Comparison of ENCODE assay signal across 8 cellular contexts in genomic region chr2:9548506-9548905, GRCh38. TPM values are rescaled to one million over a fixed set of nuclear protein-coding genes. Genes with fewer than 3 reads are reported as not detected.
A peak's percentile ranks its signal among the peaks of the same experiment; 100 is the strongest.
DNase-seq lines count a peak whose midpoint lies in the region; ATAC-seq and TF ChIP-seq lines count a peak whose summit lies in the region.

No MANE protein-coding gene starts in this region.

- peaks cover 93% of the 10 kb centered on the region for H3K4me1 ChIP-seq in CD4-positive, alpha-beta memory T cell (ENCODE audit: insufficient read depth, low read length)

- peak overlapping the region in 7 of 8 donors; percentile 43 to 84 (median 61) for H3K4me3 Mint-ChIP-seq in CD4-positive, alpha-beta memory T cell

- H3K4me1 Mint-ChIP-seq in CD4-positive, alpha-beta memory T cell = peaks cover 46 to 83% (median 67%) of the 10 kb centered on the region in 4 donors

- H3K27ac ChIP-seq in CD4-positive, alpha-beta memory T cell (ENCODE audit: low read depth, low read length) = peak overlapping the region; percentile 1

- CTCF ChIA-PET in CD4-positive, alpha-beta memory T cell (lab: Charles Lee; ENCODE audit: partially characterized antibody) = interaction anchor here (1.1 kb wide), 1 partner anchor 188 kb away, joined by 3 read pairs; no protein-coding TSS in a partner anchor

- no peaks in the 10 kb centered on the region for H3K36me3 ChIP-seq in CD4-positive, alpha-beta memory T cell (ENCODE audit: insufficient read depth, low read length)

- intact Hi-C loops in CD4-positive, alpha-beta memory T cell (cut with micrococcal nuclease) = no loop called here

- H3K27me3 Mint-ChIP-seq in CD4-positive, alpha-beta memory T cell = no peaks in the 10 kb centered on the region

- ATAC-seq in HG03457 (IDR thresholded peaks at IDR 0.05; ENCODE audit: unreplicated experiment) = peak; percentile 38

- no peak overlapping the region for H3K4me3 ChIP-seq in CD4-positive, alpha-beta memory T cell (ENCODE audit: low read length in 2 of 2)
- no peak overlapping the region for H3K4me3 ChIP-seq in choroid plexus epithelial cell (ENCODE audit: low read depth, low read length)

- TF ChIP-seq CTCF in GM20000 (IDR thresholded peaks at IDR 0.05; ENCODE audit: extremely low read depth, missing control alignments) = no peak
- TF ChIP-seq CTCF in choroid plexus epithelial cell (conservative IDR thresholded peaks at IDR 0.05; ENCODE audit: low read depth, low read length) = no peak

- POLR2A ChIA-PET in CD4-positive, alpha-beta memory T cell (lab: Charles Lee; ENCODE audit: partially characterized antibody) = no interaction called here

- H3K36me3 Mint-ChIP-seq in CD4-positive, alpha-beta memory T cell = peaks cover 2 to 6% of the 10 kb centered on the region in 2 donors

- no peaks in the 10 kb centered on the region for H3K9me3 ChIP-seq in CD4-positive, alpha-beta memory T cell (ENCODE audit: control insufficient read depth in 1 of 2, low read length in 2 of 2)

- no peaks in the 10 kb centered on the region for H3K9me3 Mint-ChIP-seq in CD4-positive, alpha-beta memory T cell

- peak overlapping the region; percentile 30 to 89 (median 70) for H3K27ac Mint-ChIP-seq in CD4-positive, alpha-beta memory T cell

- peak in 1 of 5 donors; percentile 14 for DNase-seq in CD4-positive, alpha-beta memory T cell
- DNase-seq in GM20000 (ENCODE audit: low spot score) = peak; percentile 55
- DNase-seq in choroid plexus epithelial cell (ENCODE audit: low read depth) = peak; percentile 61
- DNase-seq in SW480 (ENCODE audit: low spot score) = no peak
- DNase-seq in NCI-H1436 (lab: John Stamatoyannopoulos, UW) = no peak
- DNase-seq in NCI-H446 treated with DMSO at 0.1 percent for 48 hours (lab: John Stamatoyannopoulos, UW) = no peak
- no peak for DNase-seq in cerebellar cortex (ENCODE audit: low spot score)

- no peaks in the 10 kb centered on the region for H3K27me3 ChIP-seq in CD4-positive, alpha-beta memory T cell (ENCODE audit: insufficient read depth, low read length)

RNA-seq across cellular contexts. Expression of gene ADAM17, which starts 7.1 kb away (rescaled TPM):
- 10 to 100 TPM; 32.7 to 35.6 TPM for total RNA-seq in CD4-positive, alpha-beta memory T cell
- polyA plus RNA-seq in CD4-positive, alpha-beta memory T cell = 10 to 100 TPM in 1 of 2 donors, 1 to 10 TPM in 1; 8.1 to 13.7 TPM

Comparison
In these comparisons a context has a peak if more than half of its experiments do, and no peak if none do; other contexts are left out.
1. DNase-seq: peak in GM20000 (single experiment) and choroid plexus epithelial cell (single experiment); none in SW480 (single experiment), NCI-H1436 (single experiment), NCI-H446 treated with DMSO at 0.1 percent for 48 hours (single experiment) and cerebellar cortex (single experiment).